ENCODE assay signal across 35 cellular contexts in genomic region chr1:48977273-48977672, GRCh38.
"Had no signal": no experiment of that assay in that cellular context is flagged by ENCODE, and none has a peak within 500 bp of the region (broad histone marks: within the 10 kb centered on the region; RNA-seq: fewer than 3 reads in every experiment).

No MANE protein-coding gene starts in this region.

- H3K4me3 ChIP-seq: MG63 had no signal

- DNase-seq: Karpas-422, Kasumi-1, MG63, MV-4-11, NCI-H1048, NCI-H1092, NCI-H1092 treated with DMSO at 0.1 percent for 48 hours, NCI-H1105, NCI-H1105 treated with DMSO at 0.1 percent for 48 hours, NCI-H1417, NCI-H1417 treated with DMSO at 0.1 percent for 48 hours, NCI-H1436, NCI-H1436 treated with DMSO at 0.1 percent for 48 hours, NCI-H146, NCI-H1694, NCI-H1694 treated with DMSO at 0.1 percent for 48 hours, NCI-H187, NCI-H187 treated with DMSO at 0.1 percent for 48 hours, NCI-H1930, NCI-H2029, NCI-H2029 treated with DMSO at 0.1 percent for 48 hours, NCI-H2081, NCI-H2081 treated with DMSO at 0.1 percent for 48 hours, NCI-H2107, NCI-H2171, NCI-H2171 treated with DMSO at 0.1 percent for 48 hours, NCI-H2227 treated with DMSO at 0.1 percent for 48 hours, NCI-H226, NCI-H345, NCI-H446, NCI-H446 treated with DMSO at 0.1 percent for 48 hours, NCI-H510A, NCI-H510A treated with DMSO at 0.1 percent for 48 hours, NCI-H524 had no signal

- H3K4me2 ChIP-seq: KMS-11 had no signal

- H3K36me3 ChIP-seq: MG63 had no signal

- H3K9ac ChIP-seq: KMS-11 had no signal

- H3K27ac ChIP-seq: KMS-11 had no signal

- H3K9me3 ChIP-seq: MG63 had no signal
